Comparison of ENCODE assay signal across 2 cellular contexts in the genomic region with DNA sequence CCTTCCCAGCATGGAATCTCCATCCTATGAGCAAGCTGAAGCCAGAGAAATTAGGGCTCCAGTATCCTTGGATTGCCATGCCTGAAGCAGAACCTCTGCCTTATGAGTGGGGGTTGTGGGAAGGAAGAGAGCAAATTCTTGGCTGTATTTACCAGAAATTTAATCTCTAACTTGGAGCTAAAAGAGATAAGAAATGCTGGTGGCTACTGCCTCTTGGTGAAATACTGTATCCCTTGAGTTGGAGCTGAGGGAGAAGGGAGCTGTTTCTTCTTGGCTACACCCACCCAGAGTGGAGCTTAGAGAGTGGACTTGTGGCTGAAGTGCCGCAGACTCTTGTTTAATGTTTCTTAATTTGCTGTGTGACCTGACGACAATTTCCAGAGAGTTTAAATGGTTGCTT.
TF ChIP-seq lines count a peak whose summit lies in the region.

No MANE protein-coding gene starts in this region.

TF ChIP-seq in GM23338, 12 proteins besides CTCF, POLR2A, EP300 and RAD21 (continued from another document):
- no peak for TF ChIP-seq REST (IDR thresholded peaks at IDR 0.05; ENCODE audit: unreplicated experiment)
- no peak for TF ChIP-seq POLR2AphosphoS5 (IDR thresholded peaks at IDR 0.05; ENCODE audit: low read depth)
- TF ChIP-seq EZH2phosphoT487 (IDR thresholded peaks at IDR 0.05; ENCODE audit: unreplicated experiment): no peak
- TF ChIP-seq NANOG (IDR thresholded peaks at IDR 0.05; ENCODE audit: borderline replicate concordance): no peak
- TF ChIP-seq JUNB (IDR thresholded peaks at IDR 0.05; ENCODE audit: unreplicated experiment): no peak
- TF ChIP-seq ETS1 (IDR thresholded peaks at IDR 0.05): no peak
- TF ChIP-seq ZNF331 (CRISPR knock-in tag; IDR thresholded peaks at IDR 0.05; ENCODE audit: low read depth): no peak

TF ChIP-seq in WTC11, 78 proteins besides CTCF, POLR2A, EP300 and RAD21 (continued from another document):
- TF ChIP-seq ZNF396 (CRISPR knock-in tag; IDR thresholded peaks at IDR 0.05; ENCODE audit: borderline replicate concordance): no peak
- no peak for TF ChIP-seq ATF1 (CRISPR knock-in tag; IDR thresholded peaks at IDR 0.05)
- no peak for TF ChIP-seq SP1 (CRISPR knock-in tag; conservative IDR thresholded peaks at IDR 0.05)
- no peak for TF ChIP-seq ZNF423 (CRISPR knock-in tag; IDR thresholded peaks at IDR 0.05)
- TF ChIP-seq IRF2 (CRISPR knock-in tag; IDR thresholded peaks at IDR 0.05; ENCODE audit: borderline replicate concordance, low read depth): no peak
- TF ChIP-seq GTF2I (CRISPR knock-in tag; conservative IDR thresholded peaks at IDR 0.05): no peak
- TF ChIP-seq SMAD3 (CRISPR knock-in tag; IDR thresholded peaks at IDR 0.05; ENCODE audit: borderline replicate concordance): no peak
- TF ChIP-seq NFATC4 (CRISPR knock-in tag; IDR thresholded peaks at IDR 0.05): no peak
TF ChIP-seq in WTC11: peak in this region for 0.
